Comparison of ENCODE assay signal across 17 cellular contexts in genomic region chr3:64140651-64141050, GRCh38.
DNase-seq lines count a peak whose midpoint lies in the region; FAIRE-seq and TF ChIP-seq lines count a peak whose summit lies in the region.
"Had no signal": no experiment of that assay in that cellular context is flagged by ENCODE, and none has a peak within 500 bp of the region (broad histone marks: within the 10 kb centered on the region; RNA-seq: fewer than 3 reads in every experiment).

No MANE protein-coding gene starts in this region.

- peak; percentile 85 for DNase-seq in DMS 273 (lab: John Stamatoyannopoulos, UW; ENCODE audit: unreplicated experiment)
- peak; percentile 12 for DNase-seq in NCI-H1694 (lab: John Stamatoyannopoulos, UW)
- DNase-seq in chondrocyte (ENCODE audit: low spot score), result no peak
- DNase-seq in neuronal stem cell (ENCODE audit: low spot score), result no peak
- DNase-seq in NK-92 treated with Interleukin-12 subunit alpha and Interleukin-12 subunit beta, amount 100 ng/mL, for 24 hours (lab: John Stamatoyannopoulos, UW), result no peak
- no peak for DNase-seq in HTR-8/SVneo (ENCODE audit: insufficient read length, low spot score)
- DNase-seq in posterior cingulate gyrus, result no peak
- DNase-seq: Caco-2; CD4-positive, CD25-positive, alpha-beta regulatory T cell; DMS79; H9; KBM-7; NCI-H1436; NCI-H2081; NCI-H526 had no signal

- H3K4me3 Mint-ChIP-seq in chondrocyte (ENCODE audit: unreplicated experiment), result no peak overlapping the region
- H3K4me3 Mint-ChIP-seq: CD4-positive, CD25-positive, alpha-beta regulatory T cell; H9 had no signal

- H3K18ac ChIP-seq in neuronal stem cell (ENCODE audit: low read length), result no peak overlapping the region

- no peak overlapping the region for H3K4me3 ChIP-seq in neuronal stem cell (ENCODE audit: low read length in 2 of 2)
- H3K4me3 ChIP-seq: GM12878 had no signal

- no peak overlapping the region for H3K9ac ChIP-seq in neuronal stem cell (ENCODE audit: low read depth, low read length, poor library complexity)

- H3K79me1 ChIP-seq in neuronal stem cell (ENCODE audit: low read depth, low read length), result no peaks in the 10 kb centered on the region

- H2BK15ac ChIP-seq in neuronal stem cell (ENCODE audit: low read length), result no peak overlapping the region

- H3K36me3 ChIP-seq in neuronal stem cell (replicated peaks in 1 of 2; ENCODE audit: control insufficient read depth in 2 of 2, insufficient read depth in 2 of 2, low read length in 2 of 2), result no peaks in the 10 kb centered on the region

- H3K27me3 ChIP-seq in neuronal stem cell (ENCODE audit: control insufficient read depth in 3 of 3, insufficient read depth in 3 of 3, low read depth in 1 of 3, low read length in 3 of 3), result no peaks in the 10 kb centered on the region

- no peak overlapping the region for H2BK120ac ChIP-seq in neuronal stem cell (ENCODE audit: low read depth, low read length)

- intact Hi-C loops in posterior cingulate gyrus (cut with DNase I), result no loop called here

- WGBS in neuronal stem cell (ENCODE audit: extremely low coverage in 2 of 2, insufficient read length in 2 of 2, insufficient replicate concordance in 1 of 2), 2 donors, result no CpG with 5 or more reads among the region's 4 CpGs

- H2AK5ac ChIP-seq in neuronal stem cell (ENCODE audit: low read depth, low read length), result no peak overlapping the region

- no peaks in the 10 kb centered on the region for H3K9me3 ChIP-seq in neuronal stem cell (replicated peaks in 1 of 2; ENCODE audit: control insufficient read depth in 2 of 2, insufficient read depth in 1 of 2, low read depth in 1 of 2, low read length in 2 of 2)

- no peak overlapping the region for H2BK12ac ChIP-seq in neuronal stem cell (ENCODE audit: low read length)

- H2BK5ac ChIP-seq in neuronal stem cell (ENCODE audit: low read length), result no peak overlapping the region

- peak overlapping the region; percentile 55 for H3K27ac Mint-ChIP-seq in chondrocyte (ENCODE audit: unreplicated experiment)
- H3K27ac Mint-ChIP-seq: CD4-positive, CD25-positive, alpha-beta regulatory T cell; H9 had no signal

- H3K4ac ChIP-seq in neuronal stem cell (ENCODE audit: low read length), result no peak overlapping the region

- no peaks in the 10 kb centered on the region for H3K9me3 Mint-ChIP-seq in chondrocyte (ENCODE audit: low read depth)
- H3K9me3 Mint-ChIP-seq: H9 had no signal

- H3K36me3 Mint-ChIP-seq in chondrocyte (ENCODE audit: low read depth), result peaks cover 5% of the 10 kb centered on the region
- H3K36me3 Mint-ChIP-seq: CD4-positive, CD25-positive, alpha-beta regulatory T cell had no signal

- H3K14ac ChIP-seq in neuronal stem cell (ENCODE audit: low read length), result no peak overlapping the region

- TF ChIP-seq CTCF in chondrocyte (IDR thresholded peaks at IDR 0.05), result no peak

- no peak overlapping the region for H3K4me2 ChIP-seq in neuronal stem cell (ENCODE audit: insufficient read depth, low read length, poor library complexity, severe bottlenecking)

- peaks cover 43% of the 10 kb centered on the region for H3K4me1 Mint-ChIP-seq in chondrocyte (ENCODE audit: low read depth)
- H3K4me1 Mint-ChIP-seq: CD4-positive, CD25-positive, alpha-beta regulatory T cell had no signal

- no peak overlapping the region for H3K27ac ChIP-seq in neuronal stem cell (replicated peaks; ENCODE audit: low read length)

- no peaks in the 10 kb centered on the region for H3K27me3 Mint-ChIP-seq in chondrocyte (ENCODE audit: low read depth)
- H3K27me3 Mint-ChIP-seq: CD4-positive, CD25-positive, alpha-beta regulatory T cell had no signal

- H3K23ac ChIP-seq in neuronal stem cell (ENCODE audit: low read depth, low read length, poor library complexity), result no peak overlapping the region

- no peak overlapping the region for H4K8ac ChIP-seq in neuronal stem cell (ENCODE audit: low read depth, low read length)

- peaks cover 0 to 3% of the 10 kb centered on the region in 2 donors for H3K4me1 ChIP-seq in neuronal stem cell (ENCODE audit: control insufficient read depth in 2 of 2, insufficient read depth in 1 of 2, low read depth in 1 of 2, low read length in 2 of 2)
- H3K4me1 ChIP-seq: Caco-2 had no signal

- no peak for FAIRE-seq in HTR-8/SVneo (lab: Jason Lieb, UNC)
- FAIRE-seq: G401.6, GM12878 had no signal

- peak overlapping the region; percentile 26 for H4K91ac ChIP-seq in neuronal stem cell (ENCODE audit: low read depth, low read length, poor library complexity)

- no peak overlapping the region for H2AFZ ChIP-seq in neuronal stem cell (ENCODE audit: low read length)

Comparison
In these comparisons a context has a peak if more than half of its experiments do, and no peak if none do; other contexts are left out.
1. DNase-seq: peak in DMS 273 (single experiment) and NCI-H1694 (single experiment); none in chondrocyte (single experiment), neuronal stem cell (single experiment), NK-92 treated with Interleukin-12 subunit alpha and Interleukin-12 subunit beta, amount 100 ng/mL, for 24 hours (single experiment), HTR-8/SVneo (single experiment) and posterior cingulate gyrus (0 of 10).